1 cellular context compared by ENCODE assay signal in genomic region chr12:7189398-7190267, GRCh38.
TF ChIP-seq lines count a peak whose summit lies in the region.

PEX5 (plus strand) TSS chr12:7189686; CDS start chr12:7190378, 692 bp downstream.

TF ChIP-seq in K562, 482 proteins besides CTCF, POLR2A, EP300 and RAD21 (continued from another document):
- TF ChIP-seq PKNOX1 (IDR thresholded peaks at IDR 0.05), result no peak
- TF ChIP-seq ZNF76 (CRISPR knock-in tag; IDR thresholded peaks at IDR 0.05; ENCODE audit: borderline replicate concordance), result no peak
- peak; percentile 87 for TF ChIP-seq TOE1 (IDR thresholded peaks at IDR 0.05; ENCODE audit: borderline replicate concordance)
- no peak for TF ChIP-seq TOE1 (CRISPR knock-in tag; IDR thresholded peaks at IDR 0.05; ENCODE audit: borderline replicate concordance, low read depth)
- no peak for TF ChIP-seq MXI1 (IDR thresholded peaks at IDR 0.05; ENCODE audit: low read depth, low read length)
- no peak for TF ChIP-seq ZNF449 (CRISPR knock-in tag; IDR thresholded peaks at IDR 0.05)
- TF ChIP-seq PTBP1 (IDR thresholded peaks at IDR 0.05; ENCODE audit: low read depth, low read length), result no peak
